14 cellular contexts compared by ENCODE assay signal in the genomic region with DNA sequence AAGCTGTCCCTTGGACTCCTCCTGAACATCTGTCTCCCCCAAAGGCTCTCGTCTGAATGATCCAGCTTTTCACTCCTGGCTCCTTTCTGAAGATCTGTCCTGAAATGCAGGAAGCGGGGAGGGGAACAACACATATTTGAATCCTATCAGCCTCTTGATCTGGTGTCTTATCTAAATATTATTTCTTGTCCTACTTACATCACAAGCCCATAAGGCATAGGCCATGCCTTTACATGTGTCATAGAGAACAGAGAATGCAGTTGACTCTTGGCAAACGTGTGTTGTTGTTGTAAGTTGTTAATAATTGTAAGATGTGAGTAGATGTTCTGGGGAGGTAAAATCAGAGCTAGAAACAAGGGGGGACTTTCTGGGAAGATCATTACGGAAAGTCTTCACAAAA. TPM values are rescaled to one million over a fixed set of nuclear protein-coding genes. Genes with fewer than 3 reads are reported as not detected.
DNase-seq lines count a peak whose midpoint lies in the region; ATAC-seq and TF ChIP-seq lines count a peak whose summit lies in the region.
"Had no signal": no experiment of that assay in that cellular context is flagged by ENCODE, and none has a peak within 500 bp of the region (broad histone marks: within the 10 kb centered on the region; RNA-seq: fewer than 3 reads in every experiment).

No MANE protein-coding gene starts in this region.

- H2BK20ac ChIP-seq in IMR-90 (ENCODE audit: low read depth, low read length): no peak overlapping the region

- no peak overlapping the region for H3K18ac ChIP-seq in IMR-90 (ENCODE audit: low read depth, low read length)

- CTCF ChIA-PET in IMR-90 (lab: Yijun Ruan, JAX): no interaction called here
- CTCF ChIA-PET in naive thymus-derived CD4-positive, alpha-beta T cell (lab: Charles Lee): no interaction called here

- H3K27me3 Mint-ChIP-seq in central memory CD8-positive, alpha-beta T cell: peaks cover 9% of the 10 kb centered on the region
- H3K27me3 Mint-ChIP-seq in naive thymus-derived CD4-positive, alpha-beta T cell: peaks cover 0 to 12% (median 0%) of the 10 kb centered on the region in 5 donors
- H3K27me3 Mint-ChIP-seq: IgD-negative memory B cell had no signal

- H3K4me1 ChIP-seq in IMR-90 (ENCODE audit: control insufficient read depth, insufficient read depth, low read length): peaks cover 8% of the 10 kb centered on the region
- H3K4me1 ChIP-seq in naive thymus-derived CD4-positive, alpha-beta T cell (ENCODE audit: control insufficient read depth in 2 of 2, insufficient read depth in 2 of 2, low read length in 2 of 2): peaks cover 0 to under 1% of the 10 kb centered on the region in 2 donors
- H3K4me1 ChIP-seq in left ventricle myocardium inferior: peaks cover 13% of the 10 kb centered on the region

- H3K4me1 Mint-ChIP-seq in central memory CD8-positive, alpha-beta T cell: peaks cover 27% of the 10 kb centered on the region
- no peaks in the 10 kb centered on the region for H3K4me1 Mint-ChIP-seq in naive thymus-derived CD4-positive, alpha-beta T cell
- H3K4me1 Mint-ChIP-seq: H9, IgD-negative memory B cell had no signal

- no peaks in the 10 kb centered on the region for H3K36me3 Mint-ChIP-seq in central memory CD8-positive, alpha-beta T cell (ENCODE audit: insufficient read depth)
- no peaks in the 10 kb centered on the region for H3K36me3 Mint-ChIP-seq in naive thymus-derived CD4-positive, alpha-beta T cell
- H3K36me3 Mint-ChIP-seq: CD4-positive, CD25-positive, alpha-beta regulatory T cell; IgD-negative memory B cell had no signal

- H4K8ac ChIP-seq in IMR-90 (ENCODE audit: low read depth in 2 of 2, low read length in 2 of 2): no peak overlapping the region

- H4K20me1 ChIP-seq in IMR-90 (ENCODE audit: insufficient read depth, low read length): no peaks in the 10 kb centered on the region
- H4K20me1 ChIP-seq: BLaER1 treated with 17β-estradiol and CSF1 and Interleukin-3, amounts not matched to agents 10 nM and 100 nM had no signal

- no peak overlapping the region for H3K4me3 Mint-ChIP-seq in central memory CD8-positive, alpha-beta T cell
- H3K4me3 Mint-ChIP-seq in naive thymus-derived CD4-positive, alpha-beta T cell: no peak overlapping the region
- H3K4me3 Mint-ChIP-seq: CD4-positive, CD25-positive, alpha-beta regulatory T cell; H9; IgD-negative memory B cell had no signal

- H3K9me3 Mint-ChIP-seq in central memory CD8-positive, alpha-beta T cell: no peaks in the 10 kb centered on the region
- peaks cover 0 to 7% (median 0%) of the 10 kb centered on the region in 11 donors for H3K9me3 Mint-ChIP-seq in naive thymus-derived CD4-positive, alpha-beta T cell
- H3K9me3 Mint-ChIP-seq: CD4-positive, CD25-positive, alpha-beta regulatory T cell; H9 had no signal

- no peak overlapping the region for H2BK120ac ChIP-seq in IMR-90 (ENCODE audit: low read depth, low read length)

- H3K79me1 ChIP-seq in IMR-90 (ENCODE audit: low read depth in 1 of 2, low read length in 2 of 2): no peaks in the 10 kb centered on the region

- peak overlapping the region; percentile 36; the same call in 1 of the 2 replicates for H2AK5ac ChIP-seq in IMR-90 (ENCODE audit: low read depth, low read length)

- no peak overlapping the region for H2BK15ac ChIP-seq in IMR-90 (ENCODE audit: low read depth, low read length)

- H3K27me3 ChIP-seq in IMR-90 (ENCODE audit: control insufficient read depth, insufficient read depth, low read length) (peaks cover 2% of the 10 kb centered on the region; the same call in 1 of the 2 replicates), left ventricle myocardium inferior (ENCODE audit: low read depth) (no peaks in the 10 kb centered on the region)
- no peaks in the 10 kb centered on the region for H3K27me3 ChIP-seq in naive thymus-derived CD4-positive, alpha-beta T cell (ENCODE audit: control insufficient read depth in 2 of 2, insufficient read depth in 2 of 2, low read length in 2 of 2)
- H3K27me3 ChIP-seq: BLaER1 treated with 17β-estradiol and CSF1 and Interleukin-3, amounts not matched to agents 10 nM and 100 nM had no signal

- H3K56ac ChIP-seq in IMR-90 (ENCODE audit: extremely low read depth, insufficient read depth, low read length): no peak overlapping the region

- BruUV-seq in IMR-90 (replicated peaks; lab: Mats Ljungman, UMichigan): no TSS peak

- no peak overlapping the region for H2BK5ac ChIP-seq in IMR-90 (ENCODE audit: low read depth, low read length, poor library complexity, severe bottlenecking)

- no peak overlapping the region for H3K4me3 ChIP-seq in IMR-90 (ENCODE audit: insufficient read depth, low read depth, low read length)
- no peak overlapping the region for H3K4me3 ChIP-seq in naive thymus-derived CD4-positive, alpha-beta T cell (ENCODE audit: low read length)
- H3K4me3 ChIP-seq in left ventricle myocardium inferior: no peak overlapping the region
- H3K4me3 ChIP-seq: BLaER1 treated with 17β-estradiol and CSF1 and Interleukin-3, amounts not matched to agents 10 nM and 100 nM; GM23248 had no signal

- no peak overlapping the region for H4K91ac ChIP-seq in IMR-90 (ENCODE audit: insufficient read depth, low read depth, low read length)

- DNase-seq in Caki2 (ENCODE audit: low read depth) (peak; percentile 22), IMR-90 (peak; percentile 56), iris pigment epithelial cell (ENCODE audit: low read depth) (peak; percentile 60), GOT3 (lab: John Stamatoyannopoulos, UW) (no peak), left ventricle myocardium inferior (no peak)
- no peak for DNase-seq in central memory CD8-positive, alpha-beta T cell (ENCODE audit: low spot score in 2 of 2)
- no peak for DNase-seq in naive thymus-derived CD4-positive, alpha-beta T cell
- DNase-seq: ACHN; CD4-positive, CD25-positive, alpha-beta regulatory T cell; DMS53; GM23248; H9 had no signal

- no peak overlapping the region for H3K9ac ChIP-seq in IMR-90 (ENCODE audit: low read depth, low read length)
- H3K9ac ChIP-seq: BLaER1 treated with 17β-estradiol and CSF1 and Interleukin-3, amounts not matched to agents 10 nM and 100 nM; GM23248 had no signal

- in situ Hi-C loops in Caki2 (cut with HindIII; ENCODE audit: low pct_unique_long_range_greater_than_20kb, low sequenced_read_pairs) (no loop called here), IMR-90 (cut with MboI; ENCODE audit: low sequenced_read_pairs) (no loop called here)

- no peaks in the 10 kb centered on the region for H3K9me1 ChIP-seq in IMR-90 (ENCODE audit: insufficient read depth, low read length)

- no peak for TF ChIP-seq RAD21 in IMR-90 (IDR thresholded peaks at IDR 0.05; ENCODE audit: low read length)

- TF ChIP-seq CTCF in IMR-90 (conservative IDR thresholded peaks at IDR 0.05; ENCODE audit: low read depth, low read length) (no peak), left ventricle myocardium inferior (IDR thresholded peaks at IDR 0.05; ENCODE audit: borderline replicate concordance) (no peak)

- H3K14ac ChIP-seq in IMR-90 (replicated peaks; ENCODE audit: low read depth, low read length): no peak overlapping the region

- TF ChIP-seq POLR2A in IMR-90 (IDR thresholded peaks at IDR 0.05; ENCODE audit: low read depth, low read length): no peak

- H2AK9ac ChIP-seq in IMR-90 (replicated peaks; ENCODE audit: low read depth, low read length, poor library complexity): no peak overlapping the region

- POLR2A ChIA-PET in IMR-90 (lab: Charles Lee; ENCODE audit: unreplicated experiment): no interaction called here
- POLR2A ChIA-PET in naive thymus-derived CD4-positive, alpha-beta T cell (lab: Charles Lee): no interaction called here

- no peaks in the 10 kb centered on the region for H3K9me3 ChIP-seq in IMR-90 (ENCODE audit: control insufficient read depth, insufficient read depth, low read length)
- H3K9me3 ChIP-seq in naive thymus-derived CD4-positive, alpha-beta T cell (ENCODE audit: control insufficient read depth in 2 of 3, low read length in 3 of 3): no peaks in the 10 kb centered on the region
- H3K9me3 ChIP-seq in left ventricle myocardium inferior (replicated peaks): no peaks in the 10 kb centered on the region
- H3K9me3 ChIP-seq: BLaER1 treated with 17β-estradiol and CSF1 and Interleukin-3, amounts not matched to agents 10 nM and 100 nM had no signal

- H3K4me2 ChIP-seq in IMR-90 (ENCODE audit: low read depth, low read length): no peak overlapping the region
- H3K4me2 ChIP-seq: BLaER1 treated with 17β-estradiol and CSF1 and Interleukin-3, amounts not matched to agents 10 nM and 100 nM had no signal

- H3K23ac ChIP-seq in IMR-90 (ENCODE audit: low read depth, low read length): no peak overlapping the region

- no peak overlapping the region for H2AFZ ChIP-seq in IMR-90 (replicated peaks; ENCODE audit: low read length, poor library complexity)
- H2AFZ ChIP-seq: GM23248 had no signal

- ATAC-seq in IMR-90 (ENCODE audit: low read depth): no peak
- no peak for ATAC-seq in central memory CD8-positive, alpha-beta T cell (replicated peaks; ENCODE audit: extremely low read depth, poor library complexity, severe bottlenecking)
- no peak for ATAC-seq in naive thymus-derived CD4-positive, alpha-beta T cell

- no peak overlapping the region for H3K27ac ChIP-seq in IMR-90 (ENCODE audit: insufficient read depth, low read length)
- no peak overlapping the region for H3K27ac ChIP-seq in naive thymus-derived CD4-positive, alpha-beta T cell (ENCODE audit: low read depth, low read length)
- no peak overlapping the region for H3K27ac ChIP-seq in left ventricle myocardium inferior (replicated peaks)
- H3K27ac ChIP-seq: BLaER1 treated with 17β-estradiol and CSF1 and Interleukin-3, amounts not matched to agents 10 nM and 100 nM; GM23248 had no signal

- H4K5ac ChIP-seq in IMR-90 (ENCODE audit: low read depth, low read length): no peak overlapping the region

- 75% methylated on average over 1 of the region's 4 CpGs; no CpG with 5 or more reads in 1 of the 2 experiments for WGBS in IMR-90 (ENCODE audit: extremely low coverage in 2 of 2, insufficient read length in 1 of 2), 2 experiments

- H3K4ac ChIP-seq in IMR-90 (ENCODE audit: low read depth, low read length): no peak overlapping the region

- no peaks in the 10 kb centered on the region for H3K36me3 ChIP-seq in IMR-90 (ENCODE audit: control insufficient read depth, insufficient read depth, low read length)
- no peaks in the 10 kb centered on the region for H3K36me3 ChIP-seq in naive thymus-derived CD4-positive, alpha-beta T cell (ENCODE audit: control insufficient read depth in 2 of 3, insufficient read depth in 3 of 3, low read length in 3 of 3)
- no peaks in the 10 kb centered on the region for H3K36me3 ChIP-seq in left ventricle myocardium inferior
- H3K36me3 ChIP-seq: BLaER1 treated with 17β-estradiol and CSF1 and Interleukin-3, amounts not matched to agents 10 nM and 100 nM had no signal

- H3K27ac Mint-ChIP-seq in central memory CD8-positive, alpha-beta T cell (ENCODE audit: low read depth): peak overlapping the region; percentile 16
- H3K27ac Mint-ChIP-seq in naive thymus-derived CD4-positive, alpha-beta T cell: no peak overlapping the region
- H3K27ac Mint-ChIP-seq: CD4-positive, CD25-positive, alpha-beta regulatory T cell; H9; IgD-negative memory B cell had no signal

- intact Hi-C loops in IMR-90 (cut with micrococcal nuclease) (loop anchor here (10.0 kb wide), 1 partner anchor 78 kb away; no protein-coding TSS in a partner anchor), left ventricle myocardium inferior (cut with micrococcal nuclease) (no loop called here)
- intact Hi-C loops in naive thymus-derived CD4-positive, alpha-beta T cell (cut with micrococcal nuclease): no loop called here

- dilution Hi-C loops in IMR-90 (cut with HindIII; ENCODE audit: low sequenced_read_pairs, unreplicated experiment): no loop called here

RNA-seq across cellular contexts. Expression of a gene that starts 57.4 kb away (rescaled TPM):
- total RNA-seq in Caki2 (2014; rRNA removed; shearing (Covaris generic); ENCODE audit: low replicate concordance): 6.7 and 8.4 TPM in 2 replicates
- total RNA-seq in IMR-90 (2012; rRNA removed) (2.5 and 3.3 TPM in 2 replicates), left ventricle myocardium inferior (60.9 TPM)
- polyA plus RNA-seq in IMR-90 (2012; rRNA removed): 4.0 and 4.2 TPM in 2 replicates
- polyA plus RNA-seq in IMR-90 (2012; cell fraction: cytosol; rRNA removed): 1.8 and 5.7 TPM in 2 replicates
- polyA plus RNA-seq in IMR-90 (2012; cell fraction: nucleus; rRNA removed; ENCODE audit: low replicate concordance): 10.4 and 10.7 TPM in 2 replicates
- total RNA-seq in naive thymus-derived CD4-positive, alpha-beta T cell: under 1 TPM in 2 of 5 experiments, not detected in 3; 0.19 to 0.44 TPM
- not detected for polyA plus RNA-seq in naive thymus-derived CD4-positive, alpha-beta T cell
- total RNA-seq: H9 had no signal
- polyA plus RNA-seq: CD4-positive, CD25-positive, alpha-beta regulatory T cell; IgD-negative memory B cell had no signal

Comparison
In these comparisons a context has a peak if more than half of its experiments do, and no peak if none do; other contexts are left out.
1. DNase-seq: peak in Caki2 (single experiment), IMR-90 (single experiment) and iris pigment epithelial cell (single experiment); none in central memory CD8-positive, alpha-beta T cell (0 of 2), naive thymus-derived CD4-positive, alpha-beta T cell (0 of 9), GOT3 (single experiment) and left ventricle myocardium inferior (single experiment).